21 cellular contexts compared by ENCODE assay signal in the genomic region with DNA sequence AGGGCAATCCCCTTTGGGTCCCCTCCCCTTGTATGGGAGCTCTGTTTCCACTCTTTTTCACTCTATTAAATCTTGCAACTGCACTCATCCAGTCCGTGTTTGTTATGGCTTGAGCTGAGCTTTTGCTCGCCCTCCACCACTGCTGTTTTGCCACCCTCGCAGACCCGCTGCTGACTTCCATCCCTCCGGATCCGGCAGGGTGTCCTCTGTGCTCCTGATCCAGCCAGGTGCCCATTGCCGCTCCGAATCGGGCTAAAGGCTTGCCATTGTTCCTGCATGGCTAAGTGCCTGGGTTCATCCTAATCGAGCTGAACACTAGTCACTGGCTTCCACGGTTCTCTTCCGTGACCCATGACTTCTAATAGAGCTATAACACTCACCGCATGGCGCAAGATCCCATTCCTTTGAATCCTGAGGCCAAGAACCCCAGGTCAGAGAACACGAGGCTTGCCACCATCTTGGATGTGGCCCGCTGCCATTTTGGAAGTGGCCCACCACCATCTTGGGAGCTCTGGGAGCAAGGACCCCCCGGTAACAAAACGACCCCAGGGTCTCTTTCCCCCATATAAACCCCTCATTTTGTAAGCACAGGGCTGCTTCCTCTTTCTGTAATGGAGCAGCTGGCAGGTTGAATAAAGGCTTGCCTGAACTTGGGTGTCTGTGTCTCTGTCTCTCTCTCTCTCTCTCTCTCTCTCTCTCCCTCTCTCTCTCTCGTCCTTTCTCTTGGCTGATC.
"Had no signal": no experiment of that assay in that cellular context is flagged by ENCODE, and none has a peak within 500 bp of the region (broad histone marks: within the 10 kb centered on the region; RNA-seq: fewer than 3 reads in every experiment).

No MANE protein-coding gene starts in this region.

- H3K4me1 Mint-ChIP-seq: activated CD4-positive, alpha-beta memory T cell treated with anti-CD3 and anti-CD28 coated beads, Interleukin-2, amount 10 ng/mL, durations not matched to agents 7 days and 5 days; activated CD4-positive, alpha-beta T cell treated with anti-CD3 and anti-CD28 coated beads for 36 hours; activated naive CD8-positive, alpha-beta T cell treated with anti-CD3 and anti-CD28 coated beads, Interleukin-2, amount 10 ng/mL, durations not matched to agents 7 days and 5 days had no signal

- H3K9me3 Mint-ChIP-seq: activated CD4-positive, alpha-beta memory T cell treated with anti-CD3 and anti-CD28 coated beads, Interleukin-2, amount 10 ng/mL, durations not matched to agents 7 days and 5 days; activated naive CD8-positive, alpha-beta T cell treated with anti-CD3 and anti-CD28 coated beads, Interleukin-2, amount 10 ng/mL, durations not matched to agents 7 days and 5 days; T-cell had no signal

- H3K36me3 ChIP-seq: adrenal gland had no signal

- H3K4me3 Mint-ChIP-seq: activated CD4-positive, alpha-beta memory T cell treated with anti-CD3 and anti-CD28 coated beads, Interleukin-2, amount 10 ng/mL, durations not matched to agents 7 days and 5 days; activated CD4-positive, alpha-beta T cell treated with anti-CD3 and anti-CD28 coated beads for 36 hours; activated naive CD8-positive, alpha-beta T cell treated with anti-CD3 and anti-CD28 coated beads, Interleukin-2, amount 10 ng/mL, durations not matched to agents 7 days and 5 days; T-cell had no signal

- H3K4me3 ChIP-seq: adrenal gland had no signal

- H3K27ac Mint-ChIP-seq: activated CD4-positive, alpha-beta memory T cell treated with anti-CD3 and anti-CD28 coated beads, Interleukin-2, amount 10 ng/mL, durations not matched to agents 7 days and 5 days; activated CD4-positive, alpha-beta T cell treated with anti-CD3 and anti-CD28 coated beads for 36 hours; activated naive CD8-positive, alpha-beta T cell treated with anti-CD3 and anti-CD28 coated beads, Interleukin-2, amount 10 ng/mL, durations not matched to agents 7 days and 5 days; T-cell had no signal

- ATAC-seq: activated CD4-positive, alpha-beta T cell treated with anti-CD3 and anti-CD28 coated beads for 36 hours; T-cell had no signal

- H3K4me1 ChIP-seq: adrenal gland had no signal

- H3K36me3 Mint-ChIP-seq: activated naive CD8-positive, alpha-beta T cell treated with anti-CD3 and anti-CD28 coated beads, Interleukin-2, amount 10 ng/mL, durations not matched to agents 7 days and 5 days; T-cell had no signal

- H3K27me3 ChIP-seq: adrenal gland had no signal

- DNase-seq: activated CD4-positive, alpha-beta memory T cell treated with anti-CD3 and anti-CD28 coated beads, Interleukin-2, amount 10 ng/mL, durations not matched to agents 7 days and 5 days; activated CD4-positive, alpha-beta T cell treated with anti-CD3 and anti-CD28 coated beads for 36 hours; activated CD4-positive, alpha-beta T cell treated with anti-CD3 and anti-CD28 coated beads, Interleukin-2, amount 50 U/mL, for 1 hour; activated naive CD4-positive, alpha-beta T cell treated with anti-CD3 and anti-CD28 coated beads, Interleukin-2, amount 50 U/mL, for 16 hours; activated naive CD8-positive, alpha-beta T cell treated with anti-CD3 and anti-CD28 coated beads, Interleukin-2, amount 10 ng/mL, durations not matched to agents 7 days and 5 days; activated T-cell treated with anti-CD3 and anti-CD28 coated beads for 4 hours; adrenal gland; anterior cingulate cortex; cerebellar nuclear complex; KG1; NCI-H1092; NCI-H1417 treated with DMSO at 0.1 percent for 48 hours; NCI-H1694 treated with DMSO at 0.1 percent for 48 hours; NCI-H2029 treated with DMSO at 0.1 percent for 48 hours; NCI-H2227 treated with DMSO at 0.1 percent for 48 hours; NCI-H446 treated with DMSO at 0.1 percent for 48 hours; NCI-H526; NCI-H774; SIG-M5; T-cell had no signal

- H3K27me3 Mint-ChIP-seq: activated CD4-positive, alpha-beta memory T cell treated with anti-CD3 and anti-CD28 coated beads, Interleukin-2, amount 10 ng/mL, durations not matched to agents 7 days and 5 days; activated CD4-positive, alpha-beta T cell treated with anti-CD3 and anti-CD28 coated beads for 36 hours had no signal

- H3K9me3 ChIP-seq: adrenal gland had no signal

- H3K27ac ChIP-seq: adrenal gland, VCaP had no signal
